In the genomic region with DNA sequence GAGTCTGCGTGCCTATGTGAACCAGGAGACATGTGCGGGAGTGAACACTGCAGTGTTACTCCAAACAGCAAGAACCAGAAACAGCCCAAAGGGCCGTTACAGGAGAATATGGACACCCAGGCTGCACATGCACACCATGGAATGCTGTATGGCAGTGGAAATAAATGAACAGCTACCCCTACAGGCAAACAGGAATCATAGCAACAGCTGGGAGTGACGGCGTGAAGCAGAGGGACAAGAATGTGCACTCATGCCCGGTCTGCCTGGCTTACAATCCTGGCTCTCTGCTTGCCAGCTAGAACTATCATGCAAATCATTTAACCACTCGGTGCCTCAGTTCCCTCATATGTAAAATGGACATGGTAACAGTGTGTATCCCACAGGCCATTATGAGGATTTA, we compare ENCODE assay signal across 8 cellular contexts. TPM values are rescaled to one million over a fixed set of nuclear protein-coding genes. Genes with fewer than 3 reads are reported as not detected.
DNase-seq lines count a peak whose midpoint lies in the region; ATAC-seq, FAIRE-seq and TF ChIP-seq lines count a peak whose summit lies in the region.

No MANE protein-coding gene starts in this region.

- 47% methylated on average over 7 of the region's 7 CpGs for WGBS in suprapubic skin

- TF ChIP-seq POLR2A in suprapubic skin (IDR thresholded peaks at IDR 0.05), result no peak

- no peaks in the 10 kb centered on the region for H3K27me3 ChIP-seq in foreskin keratinocyte
- H3K27me3 ChIP-seq in suprapubic skin, result no peaks in the 10 kb centered on the region

- H3K36me3 ChIP-seq in suprapubic skin, result peaks cover 7% of the 10 kb centered on the region

- no peak for FAIRE-seq in frontal cortex (lab: Jason Lieb, UNC)

- no peaks in the 10 kb centered on the region for H3K4me1 ChIP-seq in foreskin keratinocyte
- H3K4me1 ChIP-seq in suprapubic skin, result no peaks in the 10 kb centered on the region

- no peak overlapping the region for H3K27ac ChIP-seq in foreskin keratinocyte
- no peak overlapping the region for H3K27ac ChIP-seq in suprapubic skin

- DNase-seq in AG09309 (ENCODE audit: low read depth), result peak; percentile 8
- DNase-seq in SHP77 treated with DMSO at 0.1 percent for 48 hours (lab: John Stamatoyannopoulos, UW), result peak; percentile 1
- DNase-seq in foreskin keratinocyte, result peak in 1 of 2 donors; percentile 40
- peak; percentile 19 for DNase-seq in pulmonary artery endothelial cell (ENCODE audit: low read depth, low spot score)
- DNase-seq in NCI-H187 (lab: John Stamatoyannopoulos, UW), result no peak
- DNase-seq in frontal cortex (ENCODE audit: low spot score in 2 of 2), result no peak
- no peak for DNase-seq in suprapubic skin (ENCODE audit: low spot score in 2 of 2)

- peak; percentile 82 for ATAC-seq in foreskin keratinocyte

- no peak for TF ChIP-seq EP300 in suprapubic skin (IDR thresholded peaks at IDR 0.05)

- peak; percentile 60 for TF ChIP-seq CTCF in AG09309 (IDR thresholded peaks at IDR 0.05; ENCODE audit: control insufficient read depth, insufficient read depth, low read depth, low read length, missing control alignments)
- peak; percentile 36; the same call in 1 of the 2 replicates for TF ChIP-seq CTCF in GM12874 (IDR thresholded peaks at IDR 0.05; ENCODE audit: insufficient read depth, low read depth, low read length)
- TF ChIP-seq CTCF in foreskin keratinocyte (conservative IDR thresholded peaks at IDR 0.05), result peak; percentile 62
- peak in 1 of 2 donors; percentile 31 for TF ChIP-seq CTCF in suprapubic skin (IDR thresholded peaks at IDR 0.05)

- H3K9me3 ChIP-seq in suprapubic skin, result no peaks in the 10 kb centered on the region

- H3K4me3 ChIP-seq in AG09309 (ENCODE audit: control insufficient read depth, low read depth, low read length), result no peak overlapping the region
- H3K4me3 ChIP-seq in suprapubic skin, result no peak overlapping the region

RNA-seq across cellular contexts. Expression of a gene that starts 16.6 kb away (rescaled TPM):
- 21.8 and 21.9 TPM in 2 replicates for total RNA-seq in foreskin keratinocyte
- polyA plus RNA-seq in foreskin keratinocyte, result 24.1 and 24.8 TPM in 2 replicates
- total RNA-seq in pulmonary artery endothelial cell, result 27.1 and 29.0 TPM in 2 replicates
- 16.3 TPM for total RNA-seq in frontal cortex
- total RNA-seq in suprapubic skin, result 10 to 100 TPM; 27.7 to 31.7 (median 28.9) TPM

RNA-seq across cellular contexts. Expression of a gene that starts 27.2 kb away (rescaled TPM):
- total RNA-seq in foreskin keratinocyte (25.7 and 38.8 TPM in 2 replicates), pulmonary artery endothelial cell (23.3 and 25.5 TPM in 2 replicates), frontal cortex (24.5 TPM), suprapubic skin (100 to 1,000 TPM in 1 of 4 donors, 10 to 100 TPM in 3; 65.8 to 122 (median 86.8) TPM)
- polyA plus RNA-seq in foreskin keratinocyte, result 27.0 and 41.0 TPM in 2 replicates

RNA-seq across cellular contexts. Expression of a gene that starts 33.1 kb away (rescaled TPM):
- 11.6 and 11.9 TPM in 2 replicates for total RNA-seq in foreskin keratinocyte
- 31.6 and 31.8 TPM in 2 replicates for polyA plus RNA-seq in foreskin keratinocyte
- 4.4 and 5.9 TPM in 2 replicates for total RNA-seq in pulmonary artery endothelial cell
- total RNA-seq in frontal cortex, result 6.1 TPM
- total RNA-seq in suprapubic skin, result 10 to 100 TPM in 2 of 4 donors, 1 to 10 TPM in 2; 4.6 to 15.6 (median 9.2) TPM

RNA-seq across cellular contexts. Expression of a gene that starts 48.1 kb away (rescaled TPM):
- total RNA-seq in foreskin keratinocyte, result 5.9 and 8.0 TPM in 2 replicates
- polyA plus RNA-seq in foreskin keratinocyte, result 7.3 and 7.8 TPM in 2 replicates
- total RNA-seq in pulmonary artery endothelial cell, result 0.42 and 0.66 TPM in 2 replicates
- 1.6 TPM for total RNA-seq in frontal cortex
- total RNA-seq in suprapubic skin, result 10 to 100 TPM; 36.6 to 43.3 (median 38.1) TPM

RNA-seq across cellular contexts. Expression of a gene that starts 55.6 kb away (rescaled TPM):
- total RNA-seq in foreskin keratinocyte (1.6 and 2.0 TPM in 2 replicates), pulmonary artery endothelial cell (0.59 and 1.2 TPM in 2 replicates), frontal cortex (2.4 TPM), suprapubic skin (10 to 100 TPM in 2 of 4 donors, 1 to 10 TPM in 2; 4.9 to 14.9 (median 9.0) TPM)
- polyA plus RNA-seq in foreskin keratinocyte, result 2.0 and 2.6 TPM in 2 replicates

Comparison
In these comparisons a context has a peak if more than half of its experiments do, and no peak if none do; other contexts are left out.
1. DNase-seq: peak in AG09309 (single experiment), SHP77 treated with DMSO at 0.1 percent for 48 hours (single experiment) and pulmonary artery endothelial cell (single experiment); none in NCI-H187 (0 of 2), frontal cortex (0 of 2) and suprapubic skin (0 of 2).